ENCODE assay signal across 16 cellular contexts in genomic region chr2:200324362-200324761, GRCh38. TPM values are rescaled to one million over a fixed set of nuclear protein-coding genes. Genes with fewer than 3 reads are reported as not detected.
DNase-seq lines count a peak whose midpoint lies in the region; ATAC-seq, FAIRE-seq and TF ChIP-seq lines count a peak whose summit lies in the region.
"Had no signal": no experiment of that assay in that cellular context is flagged by ENCODE, and none has a peak within 500 bp of the region (broad histone marks: within the 10 kb centered on the region; RNA-seq: fewer than 3 reads in every experiment).

No MANE protein-coding gene starts in this region.

- CTCF ChIA-PET in HepG2 (lab: Yijun Ruan, JAX; ENCODE audit: low intra/inter-chr PET ratio, low total read pairs), result no interaction called here

- POLR2A ChIA-PET in HepG2 (lab: Yijun Ruan, JAX), result interaction anchor here (0.8 to 2.0 kb wide), 2 partner anchors 18 kb away, joined by 3 to 8 read pairs; partner anchors contain the start of gene SPATS2L

- peak overlapping the region in 2 of 3 experiments; percentile 1 to 84 for H3K27ac Mint-ChIP-seq in nephron
- H3K27ac Mint-ChIP-seq in immature natural killer cell, result no peak overlapping the region
- H3K27ac Mint-ChIP-seq: B cell; CD4-positive, alpha-beta T cell had no signal

- H3K36me3 Mint-ChIP-seq in nephron (ENCODE audit: low read depth) (no peaks in the 10 kb centered on the region), immature natural killer cell (no peaks in the 10 kb centered on the region)

- WGBS in HepG2 (ENCODE audit: low lambda C conversion rate), result 98% methylated on average over 1 of the region's 1 CpG
- WGBS in right lobe of liver (ENCODE audit: insufficient coverage, low coverage, low lambda C conversion rate, missing lambda C conversion rate), result 56% methylated on average over 1 of the region's 1 CpG
- 91% methylated on average over 1 of the region's 1 CpG for WGBS in hepatocyte (ENCODE audit: low lambda C conversion rate, missing lambda C conversion rate)
- 88% methylated on average over 1 of the region's 1 CpG for WGBS in smooth muscle cell (ENCODE audit: low lambda C conversion rate)

- peaks cover 85% of the 10 kb centered on the region for H3K4me1 ChIP-seq in HepG2 (ENCODE audit: insufficient read depth, low read length)
- peaks cover 0 to 14% (median 5%) of the 10 kb centered on the region in 4 donors for H3K4me1 ChIP-seq in right lobe of liver
- H3K4me1 ChIP-seq in hepatocyte (ENCODE audit: insufficient read depth), result peaks cover 28% of the 10 kb centered on the region
- peaks cover 37% of the 10 kb centered on the region for H3K4me1 ChIP-seq in smooth muscle cell (ENCODE audit: low read depth)
- H3K4me1 ChIP-seq: HAP-1 had no signal

- intact Hi-C loops in HepG2 (cut with micrococcal nuclease; ENCODE audit: unreplicated experiment), result no loop called here
- intact Hi-C loops in right lobe of liver (cut with DNase I), result no loop called here

- H3K27me3 Mint-ChIP-seq in nephron (ENCODE audit: low read depth) (no peaks in the 10 kb centered on the region), immature natural killer cell (ENCODE audit: low read depth in 3 of 3) (peaks cover 0 to 8% (median 0%) of the 10 kb centered on the region in 3 donors)
- H3K27me3 Mint-ChIP-seq: CD4-positive, alpha-beta T cell had no signal

- H2AFZ ChIP-seq in HepG2 (ENCODE audit: low read length) (no peak overlapping the region), hepatocyte (no peak overlapping the region), smooth muscle cell (ENCODE audit: low read depth) (no peak overlapping the region)
- H2AFZ ChIP-seq: GM23248 had no signal

- H3K79me2 ChIP-seq in HepG2 (ENCODE audit: insufficient read depth, low read length), result peaks cover 97% of the 10 kb centered on the region
- H3K79me2 ChIP-seq in hepatocyte, result peaks cover 94% of the 10 kb centered on the region
- H3K79me2 ChIP-seq in smooth muscle cell (ENCODE audit: low read depth), result peaks cover 100% of the 10 kb centered on the region

- ATAC-seq in HepG2 (no peak), right lobe of liver (no peak)

- H3K4me3 ChIP-seq in HepG2 (replicated peaks in 1 of 3; ENCODE audit: insufficient read depth in 1 of 3, low read depth in 2 of 3, low read length in 3 of 3) (no peak overlapping the region), right lobe of liver (no peak overlapping the region), hepatocyte (no peak overlapping the region), smooth muscle cell (no peak overlapping the region)
- H3K4me3 ChIP-seq: GM23248, HAP-1 had no signal

- in situ Hi-C loops in HepG2 (cut with HindIII; ENCODE audit: extremely low pct_ligation_motif_present, low pct_unique_long_range_greater_than_20kb), result no loop called here

- TF ChIP-seq CTCF in HepG2 (CRISPR knock-in tag; IDR thresholded peaks at IDR 0.05), result no peak
- no peak for TF ChIP-seq CTCF in right lobe of liver (IDR thresholded peaks at IDR 0.05)
- TF ChIP-seq CTCF in hepatocyte (IDR thresholded peaks at IDR 0.05; ENCODE audit: poor library complexity), result no peak
- no peak for TF ChIP-seq CTCF in nephron (IDR thresholded peaks at IDR 0.05; ENCODE audit: unreplicated experiment in 3 of 3)
- TF ChIP-seq CTCF in smooth muscle cell (IDR thresholded peaks at IDR 0.05; ENCODE audit: borderline replicate concordance, insufficient read depth, poor library complexity, severe bottlenecking), result no peak

- no peak for TF ChIP-seq RAD21 in HepG2 (CRISPR knock-in tag; IDR thresholded peaks at IDR 0.05)

- no peak for FAIRE-seq in HepG2 (lab: Jason Lieb, UNC)
- FAIRE-seq: HTR-8/SVneo had no signal

- no peak for TF ChIP-seq EP300 in HepG2 (IDR thresholded peaks at IDR 0.05; ENCODE audit: low read depth in 2 of 2, low read length in 2 of 2)
- TF ChIP-seq EP300 in HepG2 (CRISPR knock-in tag; IDR thresholded peaks at IDR 0.05; ENCODE audit: borderline replicate concordance), result no peak

- peaks cover 8% of the 10 kb centered on the region for H3F3A ChIP-seq in smooth muscle cell (ENCODE audit: low read depth)

- no peak for DNase-seq in HepG2 (ENCODE audit: low spot score)
- no peak for DNase-seq in right lobe of liver
- no peak for DNase-seq in hepatocyte (ENCODE audit: low spot score)
- no peak for DNase-seq in smooth muscle cell (lab: John Stamatoyannopoulos, UW; ENCODE audit: unreplicated experiment)
- DNase-seq in NCI-H69 (lab: John Stamatoyannopoulos, UW), result no peak
- DNase-seq in immature natural killer cell, result no peak
- DNase-seq in effector CD8-positive, alpha-beta T cell (lab: John Stamatoyannopoulos, UW), result no peak
- DNase-seq: C1 segment of cervical spinal cord; Calu3; CD4-positive, alpha-beta T cell; DMS 273 treated with DMSO at 0.1 percent for 48 hours; GM23248 had no signal

- H3K27ac ChIP-seq in HepG2 (ENCODE audit: extremely low read length, insufficient read depth, low read length) (peak overlapping the region; percentile 4), right lobe of liver (no peak overlapping the region), hepatocyte (peak overlapping the region; percentile 28), smooth muscle cell (ENCODE audit: low read depth) (peak overlapping the region; percentile 87)
- H3K27ac ChIP-seq: GM23248 had no signal

- H3K9me3 Mint-ChIP-seq in nephron (no peaks in the 10 kb centered on the region), immature natural killer cell (no peaks in the 10 kb centered on the region)
- H3K9me3 Mint-ChIP-seq: CD4-positive, alpha-beta T cell had no signal

- TF ChIP-seq POLR2A in HepG2 (IDR thresholded peaks at IDR 0.05; ENCODE audit: insufficient read depth in 1 of 2, low read depth in 2 of 2, low read length in 2 of 2) (no peak), right lobe of liver (IDR thresholded peaks at IDR 0.05) (no peak)

- H3K9ac ChIP-seq in HepG2 (ENCODE audit: insufficient read depth, low read depth, low read length), result no peak overlapping the region
- H3K9ac ChIP-seq in smooth muscle cell (ENCODE audit: low read depth), result no peak overlapping the region
- H3K9ac ChIP-seq: GM23248 had no signal

- no peak overlapping the region for H3K4me2 ChIP-seq in HepG2 (ENCODE audit: low read depth, low read length)
- H3K4me2 ChIP-seq in hepatocyte, result peak overlapping the region; percentile 12
- H3K4me2 ChIP-seq in smooth muscle cell, result peak overlapping the region; percentile 65

- H3K4me1 Mint-ChIP-seq in nephron, result peaks cover 48% of the 10 kb centered on the region
- no peaks in the 10 kb centered on the region for H3K4me1 Mint-ChIP-seq in immature natural killer cell
- H3K4me1 Mint-ChIP-seq: B cell had no signal

- H4K20me1 ChIP-seq in HepG2 (ENCODE audit: insufficient read depth, low read length) (peaks cover 27% of the 10 kb centered on the region), hepatocyte (ENCODE audit: insufficient read depth, poor library complexity, severe bottlenecking) (peaks cover 51% of the 10 kb centered on the region), smooth muscle cell (ENCODE audit: low read depth) (peaks cover 98% of the 10 kb centered on the region)

- H3K4me3 Mint-ChIP-seq in nephron, result no peak overlapping the region
- H3K4me3 Mint-ChIP-seq in immature natural killer cell, result no peak overlapping the region
- H3K4me3 Mint-ChIP-seq: B cell; CD4-positive, alpha-beta T cell had no signal

- H3K27me3 ChIP-seq in HepG2 (ENCODE audit: control insufficient read depth in 1 of 2, insufficient read depth in 2 of 2, low read length in 2 of 2), result no peaks in the 10 kb centered on the region
- no peaks in the 10 kb centered on the region for H3K27me3 ChIP-seq in right lobe of liver
- H3K27me3 ChIP-seq in hepatocyte, result no peaks in the 10 kb centered on the region
- H3K27me3 ChIP-seq in smooth muscle cell (ENCODE audit: low read depth), result no peaks in the 10 kb centered on the region

- no peaks in the 10 kb centered on the region for H3K9me2 ChIP-seq in hepatocyte (replicated peaks; ENCODE audit: insufficient read depth)

- H3K9me3 ChIP-seq in HepG2 (ENCODE audit: low read length) (no peaks in the 10 kb centered on the region), right lobe of liver (no peaks in the 10 kb centered on the region), hepatocyte (ENCODE audit: low read depth) (no peaks in the 10 kb centered on the region), smooth muscle cell (replicated peaks; ENCODE audit: low read depth) (no peaks in the 10 kb centered on the region)
- H3K9me3 ChIP-seq: HAP-1 had no signal

- BruUV-seq in HepG2 (replicated peaks; lab: Mats Ljungman, UMichigan), result no TSS peak

- H3K36me3 ChIP-seq in HepG2 (replicated peaks in 1 of 2; ENCODE audit: control insufficient read depth in 1 of 2, insufficient read depth in 2 of 2, low read length in 2 of 2) (peaks cover 8 to 15% of the 10 kb centered on the region in 2 experiments), right lobe of liver (no peaks in the 10 kb centered on the region), hepatocyte (replicated peaks; ENCODE audit: insufficient read depth, low read depth) (no peaks in the 10 kb centered on the region), smooth muscle cell (ENCODE audit: low read depth) (no peaks in the 10 kb centered on the region)
- H3K36me3 ChIP-seq: HAP-1 had no signal

RNA-seq across cellular contexts. Expression of gene SPATS2L, which starts 17.9 kb away (rescaled TPM):
- total RNA-seq in HepG2 (2016; rRNA removed; fragmentation: Illumina TruSeq; extraction: Trizol), result 154 and 165 TPM in 2 replicates
- total RNA-seq in HepG2 (2016; cell fraction: cytosol; rRNA removed; fragmentation: Illumina TruSeq; extraction: Trizol; ENCODE audit: low read depth), result 81.5 and 81.6 TPM in 2 replicates
- total RNA-seq in HepG2 (2016; cell fraction: insoluble cytoplasmic fraction; rRNA removed; fragmentation: Illumina TruSeq; extraction: Trizol), result 151 and 153 TPM in 2 replicates
- total RNA-seq in HepG2 (2016; cell fraction: membrane; rRNA removed; fragmentation: Illumina TruSeq; extraction: Trizol), result 160 and 169 TPM in 2 replicates
- 110 and 114 TPM in 2 replicates for total RNA-seq in HepG2 (2016; cell fraction: nucleus; rRNA removed; fragmentation: Illumina TruSeq; extraction: Trizol)
- 180 and 212 TPM in 2 replicates for polyA plus RNA-seq in HepG2 (2011; rRNA removed)
- 161 and 177 TPM in 2 replicates for polyA plus RNA-seq in HepG2 (2011; cell fraction: cytosol; rRNA removed)
- polyA plus RNA-seq in HepG2 (2011; cell fraction: nucleus; rRNA removed), result 71.8 and 89.4 TPM in 2 replicates
- polyA plus RNA-seq in HepG2 (2012), result 134 and 184 TPM in 2 replicates
- polyA plus RNA-seq in HepG2 (2016; cell fraction: cytosol; fragmentation: Illumina TruSeq; extraction: Trizol; ENCODE audit: low read depth), result 102 and 115 TPM in 2 replicates
- polyA plus RNA-seq in HepG2 (2016; cell fraction: insoluble cytoplasmic fraction; fragmentation: Illumina TruSeq; extraction: Trizol; ENCODE audit: low read depth), result 213 and 235 TPM in 2 replicates
- 179 and 180 TPM in 2 replicates for polyA plus RNA-seq in HepG2 (2016; cell fraction: membrane; fragmentation: Illumina TruSeq; extraction: Trizol; ENCODE audit: low read depth)
- 145 and 148 TPM in 2 replicates for polyA plus RNA-seq in HepG2 (2016; cell fraction: nucleus; fragmentation: Illumina TruSeq; extraction: Trizol; ENCODE audit: insufficient read depth, low read depth)
- 28.4 and 78.1 TPM in 2 replicates for polyA minus RNA-seq in HepG2 (2011; rRNA and poly(A)+ RNA removed; ENCODE audit: low replicate concordance)
- polyA minus RNA-seq in HepG2 (2011; cell fraction: cytosol; rRNA and poly(A)+ RNA removed), result 121 and 126 TPM in 2 replicates
- polyA minus RNA-seq in HepG2 (2011; cell fraction: nucleus; rRNA and poly(A)+ RNA removed), result 287 and 295 TPM in 2 replicates
- 100 to 1,000 TPM in 1 of 6 experiments, 10 to 100 TPM in 5; 60.7 to 109 (median 72.9) TPM for total RNA-seq in right lobe of liver
- 159 and 173 TPM in 2 replicates for total RNA-seq in hepatocyte
- 202 and 239 TPM in 2 replicates for polyA plus RNA-seq in hepatocyte
- 314 and 356 TPM in 2 replicates for total RNA-seq in smooth muscle cell
- 394 and 432 TPM in 2 replicates for polyA plus RNA-seq in smooth muscle cell
- polyA plus RNA-seq in immature natural killer cell, result 1 to 10 TPM in 2 of 3 donors, not detected in 1; 3.4 to 3.9 TPM

Comparison
In these comparisons a context has a peak if more than half of its experiments do, and no peak if none do; other contexts are left out.
1. H3K27ac ChIP-seq: peak in HepG2 (single experiment), hepatocyte (single experiment) and smooth muscle cell (single experiment); none in right lobe of liver (0 of 3).
2. H3K27ac Mint-ChIP-seq: peak in nephron (2 of 3); none in immature natural killer cell (0 of 6).